16 cellular contexts compared by ENCODE assay signal in genomic region chr2:46389417-46389916, GRCh38.
DNase-seq lines count a peak whose midpoint lies in the region; ATAC-seq, FAIRE-seq and TF ChIP-seq lines count a peak whose summit lies in the region.
"Had no signal": no experiment of that assay in that cellular context is flagged by ENCODE, and none has a peak within 500 bp of the region (broad histone marks: within the 10 kb centered on the region; RNA-seq: fewer than 3 reads in every experiment).

No MANE protein-coding gene starts in this region.

- intact Hi-C loops in kidney (cut with DNase I) = no loop called here

- no peaks in the 10 kb centered on the region for H3K27me3 Mint-ChIP-seq in endodermal cell (ENCODE audit: insufficient read depth)
- H3K27me3 Mint-ChIP-seq: activated naive CD8-positive, alpha-beta T cell treated with anti-CD3 and anti-CD28 coated beads for 36 hours had no signal

- no peaks in the 10 kb centered on the region for H3K9me3 Mint-ChIP-seq in endodermal cell
- H3K9me3 Mint-ChIP-seq: activated naive CD8-positive, alpha-beta T cell treated with anti-CD3 and anti-CD28 coated beads for 36 hours; central memory CD8-positive, alpha-beta T cell had no signal

- no peak overlapping the region for H3K4me3 Mint-ChIP-seq in endodermal cell
- H3K4me3 Mint-ChIP-seq: activated naive CD8-positive, alpha-beta T cell treated with anti-CD3 and anti-CD28 coated beads for 36 hours; central memory CD8-positive, alpha-beta T cell had no signal

- H3K9me3 ChIP-seq in endodermal cell (ENCODE audit: control insufficient read depth, low read length) (no peaks in the 10 kb centered on the region), kidney (ENCODE audit: control insufficient read depth in 1 of 2, low read length in 2 of 2) (no peaks in the 10 kb centered on the region), subcutaneous abdominal adipose tissue (ENCODE audit: control insufficient read depth in 5 of 5, low read length in 5 of 5) (no peaks in the 10 kb centered on the region)

- H3K27me3 ChIP-seq in endodermal cell (ENCODE audit: control insufficient read depth, insufficient read depth, low read length, poor library complexity, severe bottlenecking) (no peaks in the 10 kb centered on the region), subcutaneous abdominal adipose tissue (ENCODE audit: control insufficient read depth in 5 of 5, insufficient read depth in 4 of 5, low read length in 5 of 5) (no peaks in the 10 kb centered on the region)
- H3K27me3 ChIP-seq: BLaER1 had no signal

- no peaks in the 10 kb centered on the region for H3K36me3 ChIP-seq in endodermal cell (ENCODE audit: control insufficient read depth, insufficient read depth, low read length)
- peaks cover 12 to 18% of the 10 kb centered on the region in 2 donors for H3K36me3 ChIP-seq in kidney (ENCODE audit: control insufficient read depth in 1 of 2, insufficient read depth in 2 of 2, low read length in 2 of 2)
- H3K36me3 ChIP-seq in subcutaneous abdominal adipose tissue (ENCODE audit: control insufficient read depth in 5 of 5, insufficient read depth in 5 of 5, low read length in 5 of 5) = peaks cover 0 to 36% (median 31%) of the 10 kb centered on the region in 5 donors

- no peak for ATAC-seq in GM18511 (IDR thresholded peaks at IDR 0.05; ENCODE audit: unreplicated experiment)

- H3K4me1 Mint-ChIP-seq in endodermal cell = peaks cover 3% of the 10 kb centered on the region
- H3K4me1 Mint-ChIP-seq: central memory CD8-positive, alpha-beta T cell had no signal

- no peak for TF ChIP-seq CTCF in endodermal cell (conservative IDR thresholded peaks at IDR 0.05)
- no peak for TF ChIP-seq CTCF in kidney (IDR thresholded peaks at IDR 0.05; ENCODE audit: borderline replicate concordance, extremely low read depth, insufficient read depth)

- H3K4me1 ChIP-seq in endodermal cell (ENCODE audit: control insufficient read depth, insufficient read depth, low read length) = no peaks in the 10 kb centered on the region
- H3K4me1 ChIP-seq in kidney (ENCODE audit: control insufficient read depth in 1 of 2, insufficient read depth in 1 of 2, low read depth in 1 of 2, low read length in 2 of 2) = no peaks in the 10 kb centered on the region
- peaks cover 13 to 33% (median 26%) of the 10 kb centered on the region in 5 donors for H3K4me1 ChIP-seq in subcutaneous abdominal adipose tissue (ENCODE audit: control insufficient read depth in 5 of 5, insufficient read depth in 5 of 5, low read length in 5 of 5)
- H3K4me1 ChIP-seq: BLaER1, parathyroid adenoma had no signal

- no peak for FAIRE-seq in kidney (lab: Jason Lieb, UNC)
- FAIRE-seq: endothelial cell of umbilical vein, keratinocyte had no signal

- H3K9ac ChIP-seq in endodermal cell (ENCODE audit: extremely low read depth, low read length, poor library complexity, severe bottlenecking) (no peak overlapping the region), kidney (ENCODE audit: low read length in 2 of 2) (no peak overlapping the region), subcutaneous abdominal adipose tissue (ENCODE audit: low read length in 5 of 5) (peak overlapping the region in 2 of 5 donors; percentile 22 to 71)
- H3K9ac ChIP-seq: BLaER1, parathyroid adenoma had no signal

- H3K36me3 Mint-ChIP-seq in endodermal cell (ENCODE audit: low read depth) = no peaks in the 10 kb centered on the region
- H3K36me3 Mint-ChIP-seq: activated naive CD8-positive, alpha-beta T cell treated with anti-CD3 and anti-CD28 coated beads for 36 hours had no signal

- H3K27ac Mint-ChIP-seq in endodermal cell = no peak overlapping the region
- H3K27ac Mint-ChIP-seq: activated naive CD8-positive, alpha-beta T cell treated with anti-CD3 and anti-CD28 coated beads for 36 hours had no signal

- no peak overlapping the region for H3K4me3 ChIP-seq in endodermal cell (ENCODE audit: low read length)
- no peak overlapping the region for H3K4me3 ChIP-seq in kidney (ENCODE audit: low read length in 2 of 2)
- no peak overlapping the region for H3K4me3 ChIP-seq in subcutaneous abdominal adipose tissue (ENCODE audit: low read depth in 1 of 5, low read length in 5 of 5)
- H3K4me3 ChIP-seq: BLaER1 had no signal

- 94 to 97% methylated on average over 10 to 13 of the region's 13 CpGs for WGBS in endodermal cell (ENCODE audit: insufficient coverage in 1 of 2, insufficient read length in 1 of 2), 2 experiments

- DNase-seq in NCI-H226 = peak; percentile 10
- DNase-seq in endodermal cell = peak; percentile 37
- peak; percentile 80 for DNase-seq in kidney
- no peak for DNase-seq in MV-4-11 (lab: John Stamatoyannopoulos, UW)
- DNase-seq in stimulated activated CD4-positive, alpha-beta T cell treated with anti-CD3 and anti-CD28 coated beads, Interleukin-15, amount 100 ng/mL, for 24 hours = no peak
- DNase-seq: activated naive CD8-positive, alpha-beta T cell treated with anti-CD3 and anti-CD28 coated beads for 36 hours; activated T-cell treated with anti-CD3 and anti-CD28 coated beads, Interleukin-2, amount 50 U/mL, for 1 hour; DMS53; T-helper 9 cell had no signal

- H3K27ac ChIP-seq in endodermal cell (ENCODE audit: low read depth, low read length) = no peak overlapping the region
- no peak overlapping the region for H3K27ac ChIP-seq in kidney (ENCODE audit: low read depth in 2 of 2, low read length in 2 of 2)
- H3K27ac ChIP-seq in subcutaneous abdominal adipose tissue (ENCODE audit: low read depth, low read length) = peak overlapping the region; percentile 65
- H3K27ac ChIP-seq: BLaER1, parathyroid adenoma had no signal

Comparison
In these comparisons a context has a peak if more than half of its experiments do, and no peak if none do; other contexts are left out.
1. DNase-seq: peak in NCI-H226 (single experiment), endodermal cell (single experiment) and kidney (single experiment); none in MV-4-11 (single experiment) and stimulated activated CD4-positive, alpha-beta T cell treated with anti-CD3 and anti-CD28 coated beads, Interleukin-15, amount 100 ng/mL, for 24 hours (single experiment).